Comparison of ENCODE assay signal across 1 cellular context in genomic region chr2:89786642-89787041, GRCh38.
DNase-seq lines count a peak whose midpoint lies in the region; ATAC-seq, FAIRE-seq and TF ChIP-seq lines count a peak whose summit lies in the region.
"Not testable (repeated sequence)": the region's sequence is repeated elsewhere in the genome, so short reads cannot be mapped to it uniquely, and the experiment has no call there.

No MANE protein-coding gene starts in this region.

- H3K4me2 ChIP-seq in HepG2 (ENCODE audit: low read depth, low read length) = not testable (repeated sequence)

- H3K27ac ChIP-seq in HepG2 (ENCODE audit: extremely low read length, insufficient read depth, low read length) = not testable (repeated sequence)

- not testable (repeated sequence) for H3K4me1 ChIP-seq in HepG2 (ENCODE audit: insufficient read depth, low read length)

- not testable (repeated sequence) for TF ChIP-seq RAD21 in HepG2 (CRISPR knock-in tag; IDR thresholded peaks at IDR 0.05)

- intact Hi-C loops in HepG2 (cut with micrococcal nuclease; ENCODE audit: unreplicated experiment) = not testable (repeated sequence)

- H3K9me3 ChIP-seq in HepG2 (ENCODE audit: low read length) = peaks cover 100% of the 10 kb centered on the region

- CTCF ChIA-PET in HepG2 (lab: Yijun Ruan, JAX; ENCODE audit: low intra/inter-chr PET ratio, low total read pairs) = not testable (repeated sequence)

- in situ Hi-C loops in HepG2 (cut with HindIII; ENCODE audit: extremely low pct_ligation_motif_present, low pct_unique_long_range_greater_than_20kb) = not testable (repeated sequence)

- POLR2A ChIA-PET in HepG2 (lab: Yijun Ruan, JAX) = not testable (repeated sequence)

- H3K4me3 ChIP-seq in HepG2 (replicated peaks in 1 of 3; ENCODE audit: insufficient read depth in 1 of 3, low read depth in 2 of 3, low read length in 3 of 3) = not testable (repeated sequence)

- TF ChIP-seq EP300 in HepG2 (IDR thresholded peaks at IDR 0.05; ENCODE audit: low read depth in 2 of 2, low read length in 2 of 2); HepG2 (CRISPR knock-in tag; IDR thresholded peaks at IDR 0.05; ENCODE audit: borderline replicate concordance): not testable (repeated sequence)

- not testable (repeated sequence) for H3K36me3 ChIP-seq in HepG2 (replicated peaks in 1 of 2; ENCODE audit: control insufficient read depth in 1 of 2, insufficient read depth in 2 of 2, low read length in 2 of 2)

- not testable (repeated sequence) for H2AFZ ChIP-seq in HepG2 (ENCODE audit: low read length)

- not testable (repeated sequence) for H4K20me1 ChIP-seq in HepG2 (ENCODE audit: insufficient read depth, low read length)

- not testable (repeated sequence) for H3K27me3 ChIP-seq in HepG2 (ENCODE audit: control insufficient read depth in 1 of 2, insufficient read depth in 2 of 2, low read length in 2 of 2)

- not testable (repeated sequence) for BruUV-seq in HepG2 (replicated peaks; lab: Mats Ljungman, UMichigan)

- ATAC-seq in HepG2 = not testable (repeated sequence)

- DNase-seq in HepG2 (ENCODE audit: low spot score) = not testable (repeated sequence)

- 32% methylated on average over 16 of the region's 16 CpGs for WGBS in HepG2 (ENCODE audit: low lambda C conversion rate)

- not testable (repeated sequence) for H3K79me2 ChIP-seq in HepG2 (ENCODE audit: insufficient read depth, low read length)

- not testable (repeated sequence) for TF ChIP-seq POLR2A in HepG2 (IDR thresholded peaks at IDR 0.05; ENCODE audit: insufficient read depth in 1 of 2, low read depth in 2 of 2, low read length in 2 of 2)

- TF ChIP-seq CTCF in HepG2 (CRISPR knock-in tag; IDR thresholded peaks at IDR 0.05) = not testable (repeated sequence)

- FAIRE-seq in HepG2 (lab: Jason Lieb, UNC) = not testable (repeated sequence)

- H3K9ac ChIP-seq in HepG2 (ENCODE audit: insufficient read depth, low read depth, low read length) = not testable (repeated sequence)

TF ChIP-seq in HepG2, 621 proteins besides CTCF, POLR2A, EP300 and RAD21:
- TF ChIP-seq CREB1 (IDR thresholded peaks at IDR 0.05) (peak; percentile 69; the same call in 1 of the 2 replicates), FOXP1 (IDR thresholded peaks at IDR 0.05) (0 out of 2 replicates have a peak, but pooled peaks have one; percentile 12), SOX6 (IDR thresholded peaks at IDR 0.05) (0 out of 2 replicates have a peak, but pooled peaks have one; percentile 58)
- TF ChIP-seq CREB1, FOXP1, SOX6 (CRISPR knock-in tag; IDR thresholded peaks at IDR 0.05): not testable (repeated sequence)
